ENCODE assay signal across 22 cellular contexts in the genomic region with DNA sequence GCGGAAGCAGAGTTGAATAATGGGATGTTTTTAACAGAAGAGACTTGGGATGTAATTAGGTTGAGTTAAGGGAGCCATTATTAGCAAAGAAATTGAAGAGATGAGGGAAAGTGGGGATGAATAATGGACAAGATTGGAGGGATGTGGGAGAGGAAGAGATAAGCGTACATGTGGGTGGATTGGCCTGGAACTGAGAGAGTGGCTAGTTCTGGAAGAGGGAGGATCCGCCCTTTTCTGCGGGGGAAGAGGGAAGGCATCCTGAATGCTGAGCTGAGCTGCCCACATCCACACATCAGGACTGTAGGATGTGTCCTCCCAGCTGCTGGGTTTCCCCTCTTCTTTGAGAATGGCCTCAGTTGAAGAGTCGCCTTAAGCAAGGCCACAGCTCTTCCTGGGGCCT.
DNase-seq lines count a peak whose midpoint lies in the region; ATAC-seq, FAIRE-seq and TF ChIP-seq lines count a peak whose summit lies in the region.
"Had no signal": no experiment of that assay in that cellular context is flagged by ENCODE, and none has a peak within 500 bp of the region (broad histone marks: within the 10 kb centered on the region; RNA-seq: fewer than 3 reads in every experiment).

No MANE protein-coding gene starts in this region.

- no peaks in the 10 kb centered on the region for H3K9me3 ChIP-seq in H1 (ENCODE audit: insufficient read depth in 2 of 2, low read depth in 1 of 2, low read length in 1 of 2)
- H3K9me3 ChIP-seq in neural progenitor cell (ENCODE audit: low read depth) = no peaks in the 10 kb centered on the region
- H3K9me3 ChIP-seq: BE2C, BLaER1 had no signal

- H3K36me3 Mint-ChIP-seq in neural progenitor cell = no peaks in the 10 kb centered on the region
- no peaks in the 10 kb centered on the region for H3K36me3 Mint-ChIP-seq in activated CD4-positive, alpha-beta memory T cell treated with anti-CD3 and anti-CD28 coated beads for 36 hours
- H3K36me3 Mint-ChIP-seq: CD14-positive monocyte; CD4-positive, alpha-beta memory T cell; CD4-positive, CD25-positive, alpha-beta regulatory T cell; CD8-positive, alpha-beta memory T cell had no signal

- H3K27me3 ChIP-seq in H1 (replicated peaks in 1 of 4; ENCODE audit: control insufficient read depth in 3 of 4, extremely low read depth in 1 of 4, insufficient read depth in 3 of 4, low read length in 3 of 4) (no peaks in the 10 kb centered on the region), neural progenitor cell (no peaks in the 10 kb centered on the region)
- H3K27me3 ChIP-seq: BE2C, BLaER1 had no signal

- POLR2A ChIA-PET in H1 (lab: Charles Lee; ENCODE audit: partially characterized antibody) = no interaction called here
- POLR2A ChIA-PET in activated CD4-positive, alpha-beta memory T cell treated with anti-CD3 and anti-CD28 coated beads for 36 hours (lab: Charles Lee) = no interaction called here

- no peaks in the 10 kb centered on the region for H3F3A ChIP-seq in neural progenitor cell (ENCODE audit: low read depth)

- no peak overlapping the region for H2BK5ac ChIP-seq in H1 (ENCODE audit: low read depth, low read length)

- H3K9ac ChIP-seq in H1 (replicated peaks in 1 of 4; ENCODE audit: extremely low read depth in 1 of 4, low read depth in 3 of 4, low read length in 3 of 4) = no peak overlapping the region
- no peak overlapping the region for H3K9ac ChIP-seq in neural progenitor cell
- H3K9ac ChIP-seq: BLaER1 had no signal

- no peak overlapping the region for H3K14ac ChIP-seq in H1 (ENCODE audit: insufficient read length)

- TF ChIP-seq POLR2A in H1 (IDR thresholded peaks at IDR 0.05; ENCODE audit: control extremely low read depth in 1 of 2, low read depth in 2 of 2, low read length in 2 of 2) = no peak

- H2BK20ac ChIP-seq in H1 (ENCODE audit: low read length) = peak overlapping the region; percentile 21; the same call in 1 of the 2 replicates

- H2BK12ac ChIP-seq in H1 (ENCODE audit: low read depth, low read length) = no peak overlapping the region

- H3K56ac ChIP-seq in H1 (replicated peaks; ENCODE audit: insufficient read length, low read depth, low read length) = no peak overlapping the region

- no peak overlapping the region for H3K18ac ChIP-seq in H1 (ENCODE audit: extremely low read depth, low read length)

- no peak overlapping the region for H2AK5ac ChIP-seq in H1 (ENCODE audit: low read depth, low read length)

- ATAC-seq in HG02571 (IDR thresholded peaks at IDR 0.05; ENCODE audit: unreplicated experiment) = no peak

- no peak for FAIRE-seq in H1 (lab: Jason Lieb, UNC)
- FAIRE-seq: A204.1, D721Med, G401.6, GM12891, GM19239 had no signal

- no peak overlapping the region for H4K8ac ChIP-seq in H1 (ENCODE audit: extremely low read depth, insufficient read depth, low read length)

- H3K79me2 ChIP-seq in H1 (ENCODE audit: control insufficient read depth in 1 of 2, insufficient read depth in 2 of 2, low read length in 2 of 2) = no peaks in the 10 kb centered on the region
- H3K79me2 ChIP-seq in neural progenitor cell (ENCODE audit: low read depth) = no peaks in the 10 kb centered on the region

- no peak overlapping the region for H2AFZ ChIP-seq in H1 (ENCODE audit: low read length)
- peak overlapping the region; percentile 42 for H2AFZ ChIP-seq in neural progenitor cell (replicated peaks)

- H3K79me1 ChIP-seq in H1 (ENCODE audit: low read depth, low read length) = no peaks in the 10 kb centered on the region; the same call in 1 of the 2 replicates

- no peak overlapping the region for H3K4me3 Mint-ChIP-seq in neural progenitor cell
- H3K4me3 Mint-ChIP-seq in activated CD4-positive, alpha-beta memory T cell treated with anti-CD3 and anti-CD28 coated beads for 36 hours = no peak overlapping the region
- H3K4me3 Mint-ChIP-seq: CD14-positive monocyte; CD4-positive, alpha-beta memory T cell; CD4-positive, CD25-positive, alpha-beta regulatory T cell; CD8-positive, alpha-beta memory T cell had no signal

- no peak overlapping the region for H4K5ac ChIP-seq in H1 (ENCODE audit: insufficient read length, low read depth, low read length)

- H3K27ac ChIP-seq in H1 (ENCODE audit: low read depth, low read length) = no peak overlapping the region
- no peak overlapping the region for H3K27ac ChIP-seq in neural progenitor cell
- H3K27ac ChIP-seq: BLaER1 had no signal

- DNase-seq in H1 (ENCODE audit: low read depth in 1 of 2, low spot score in 2 of 2) = no peak
- DNase-seq in neural progenitor cell (ENCODE audit: low spot score) = no peak
- DNase-seq in D341Med (ENCODE audit: low spot score) = no peak
- no peak for DNase-seq in activated CD4-positive, alpha-beta memory T cell treated with anti-CD3 and anti-CD28 coated beads for 36 hours
- DNase-seq: 8988T; ACHN; BE2C; C1 segment of cervical spinal cord; CD4-positive, alpha-beta memory T cell; CD4-positive, CD25-positive, alpha-beta regulatory T cell; CD8-positive, alpha-beta memory T cell; COR-L47; DMS79 treated with DMSO at 0.1 percent for 48 hours; GF-D8 had no signal

- H2BK15ac ChIP-seq in H1 (ENCODE audit: low read length) = no peak overlapping the region

- H3K27ac Mint-ChIP-seq in neural progenitor cell = no peak overlapping the region
- no peak overlapping the region for H3K27ac Mint-ChIP-seq in activated CD4-positive, alpha-beta memory T cell treated with anti-CD3 and anti-CD28 coated beads for 36 hours
- H3K27ac Mint-ChIP-seq: CD14-positive monocyte; CD4-positive, alpha-beta memory T cell; CD4-positive, CD25-positive, alpha-beta regulatory T cell had no signal

- H3K4me1 ChIP-seq in H1 (replicated peaks in 1 of 4; ENCODE audit: control insufficient read depth in 3 of 4, insufficient read depth in 4 of 4, low read length in 3 of 4) (no peaks in the 10 kb centered on the region), neural progenitor cell (peaks cover under 1% of the 10 kb centered on the region)
- H3K4me1 ChIP-seq: BLaER1 had no signal

- no peaks in the 10 kb centered on the region for H3K9me3 Mint-ChIP-seq in neural progenitor cell
- no peaks in the 10 kb centered on the region for H3K9me3 Mint-ChIP-seq in activated CD4-positive, alpha-beta memory T cell treated with anti-CD3 and anti-CD28 coated beads for 36 hours

- no peak overlapping the region for H3K23ac ChIP-seq in H1 (ENCODE audit: insufficient read length)

- CTCF ChIA-PET in H1 (lab: Charles Lee; ENCODE audit: partially characterized antibody) = no interaction called here
- CTCF ChIA-PET in activated CD4-positive, alpha-beta memory T cell treated with anti-CD3 and anti-CD28 coated beads for 36 hours (lab: Charles Lee) = no interaction called here

- no peaks in the 10 kb centered on the region for H3K23me2 ChIP-seq in H1 (ENCODE audit: low read depth, low read length)

- TF ChIP-seq CTCF in H1 (IDR thresholded peaks at IDR 0.05; ENCODE audit: control extremely low read depth in 1 of 3, insufficient read depth in 1 of 3, low read depth in 1 of 3, low read length in 3 of 3) (no peak), neural progenitor cell (IDR thresholded peaks at IDR 0.05) (no peak)

- no peak overlapping the region for H3K4me3 ChIP-seq in H1 (ENCODE audit: extremely low read depth in 1 of 4, insufficient read depth in 2 of 4, low read depth in 3 of 4, low read length in 4 of 4)
- H3K4me3 ChIP-seq in neural progenitor cell = no peak overlapping the region
- H3K4me3 ChIP-seq: BLaER1 had no signal

- no peak overlapping the region for H3K4me2 ChIP-seq in H1 (ENCODE audit: insufficient read depth in 1 of 2, low read depth in 2 of 2, low read length in 2 of 2)
- H3K4me2 ChIP-seq in neural progenitor cell = no peak overlapping the region
- H3K4me2 ChIP-seq: BLaER1 had no signal

- no peak overlapping the region for H2BK120ac ChIP-seq in H1 (replicated peaks; ENCODE audit: low read depth, low read length)

- no peak for TF ChIP-seq RAD21 in H1 (IDR thresholded peaks at IDR 0.05 in 1 of 2, conservative IDR thresholded peaks at IDR 0.05 in 1 of 2; ENCODE audit: low read depth in 2 of 2, low read length in 2 of 2)

- H4K20me1 ChIP-seq in H1 (replicated peaks in 1 of 2; ENCODE audit: control insufficient read depth in 1 of 2, insufficient read depth in 2 of 2, low read length in 2 of 2) = no peaks in the 10 kb centered on the region
- H4K20me1 ChIP-seq in neural progenitor cell (ENCODE audit: low read depth) = no peaks in the 10 kb centered on the region
- H4K20me1 ChIP-seq: BLaER1 had no signal

- H3K4ac ChIP-seq in H1 (replicated peaks; ENCODE audit: insufficient read length, low read depth, low read length) = no peak overlapping the region

- H4K91ac ChIP-seq in H1 (replicated peaks; ENCODE audit: insufficient read length, low read length) = no peak overlapping the region

- intact Hi-C loops in activated CD4-positive, alpha-beta memory T cell treated with anti-CD3 and anti-CD28 coated beads for 36 hours (cut with micrococcal nuclease) = no loop called here

- WGBS in H1 (ENCODE audit: extremely low coverage in 1 of 2, insufficient coverage in 1 of 2, insufficient read length in 1 of 2, insufficient replicate concordance in 2 of 2, low coverage in 1 of 2, low lambda C conversion rate in 2 of 2, missing lambda C conversion rate in 1 of 2), 2 experiments = 89 to 100% methylated on average over 1 to 5 of the region's 5 CpGs

- no peak for TF ChIP-seq EP300 in H1 (IDR thresholded peaks at IDR 0.05; ENCODE audit: borderline replicate concordance in 1 of 2, low read depth in 2 of 2, low read length in 2 of 2)

- H3K4me1 Mint-ChIP-seq in neural progenitor cell = peaks cover 4% of the 10 kb centered on the region
- H3K4me1 Mint-ChIP-seq in activated CD4-positive, alpha-beta memory T cell treated with anti-CD3 and anti-CD28 coated beads for 36 hours (ENCODE audit: low read depth) = no peaks in the 10 kb centered on the region
- H3K4me1 Mint-ChIP-seq: CD14-positive monocyte; CD4-positive, alpha-beta memory T cell; CD4-positive, CD25-positive, alpha-beta regulatory T cell; CD8-positive, alpha-beta memory T cell had no signal

- H3K36me3 ChIP-seq in H1 (ENCODE audit: control insufficient read depth in 2 of 4, insufficient read depth in 4 of 4, low read length in 3 of 4) (no peaks in the 10 kb centered on the region), neural progenitor cell (no peaks in the 10 kb centered on the region)
- H3K36me3 ChIP-seq: BE2C, BLaER1 had no signal

- peaks cover 3% of the 10 kb centered on the region for H3K27me3 Mint-ChIP-seq in neural progenitor cell (ENCODE audit: insufficient read depth, low read depth)
- peaks cover 4% of the 10 kb centered on the region for H3K27me3 Mint-ChIP-seq in activated CD4-positive, alpha-beta memory T cell treated with anti-CD3 and anti-CD28 coated beads for 36 hours
- H3K27me3 Mint-ChIP-seq: CD4-positive, CD25-positive, alpha-beta regulatory T cell had no signal

TF ChIP-seq in H1, 55 proteins besides CTCF, POLR2A, EP300 and RAD21 (continues in another document):
- TF ChIP-seq CBX8 (IDR thresholded peaks at IDR 0.05; ENCODE audit: borderline replicate concordance, low read depth, low read length) (no peak), CREB1 (IDR thresholded peaks at IDR 0.05) (no peak), EGR1 (IDR thresholded peaks at IDR 0.05; ENCODE audit: borderline replicate concordance, low read depth, low read length) (no peak), SIRT6 (IDR thresholded peaks at IDR 0.05; ENCODE audit: low read length) (no peak), HDAC6 (IDR thresholded peaks at IDR 0.05; ENCODE audit: low read depth, low read length) (no peak)
